24 cellular contexts compared by ENCODE assay signal in the genomic region with DNA sequence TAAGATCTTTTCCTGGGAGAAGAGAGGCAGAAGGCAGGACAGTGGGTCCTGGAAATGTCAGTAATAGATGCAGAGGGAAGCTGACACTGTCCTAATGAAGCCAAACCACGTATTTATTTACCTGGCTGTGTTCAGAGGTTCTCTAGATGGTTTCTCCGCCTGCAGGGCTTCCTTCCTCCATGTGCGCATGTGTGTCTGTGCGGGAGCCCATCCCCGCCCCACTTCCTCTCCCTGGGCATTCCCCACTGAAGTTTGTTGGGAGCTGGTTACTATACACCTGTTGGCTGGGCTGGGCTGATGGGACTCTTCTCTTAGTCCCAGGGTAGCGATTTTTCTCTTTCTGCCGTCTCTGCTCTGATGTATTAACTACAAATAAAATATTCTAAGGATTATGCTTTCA.
DNase-seq lines count a peak whose midpoint lies in the region; ATAC-seq, FAIRE-seq and TF ChIP-seq lines count a peak whose summit lies in the region.
"Had no signal": no experiment of that assay in that cellular context is flagged by ENCODE, and none has a peak within 500 bp of the region (broad histone marks: within the 10 kb centered on the region; RNA-seq: fewer than 3 reads in every experiment).

No MANE protein-coding gene starts in this region.

- no peaks in the 10 kb centered on the region for H3K9me1 ChIP-seq in K562 (ENCODE audit: control insufficient read depth, insufficient read depth, low read length)

- H2AFZ ChIP-seq in K562 (ENCODE audit: low read depth, low read length) = no peak overlapping the region

- 0% methylated on average over 7 of the region's 7 CpGs for WGBS in K562 (ENCODE audit: insufficient coverage, low coverage, missing lambda C conversion rate)
- 3 to 32% (median 6%) methylated on average over 7 of the region's 7 CpGs for WGBS in spleen, 5 donors
- 32 to 44% methylated on average over 7 of the region's 7 CpGs for WGBS in heart right ventricle, 2 donors

- TF ChIP-seq POLR2A in K562 (conservative IDR thresholded peaks at IDR 0.05) (no peak), spleen (IDR thresholded peaks at IDR 0.05) (no peak)

- no peak overlapping the region for H3K4me3 Mint-ChIP-seq in natural killer cell treated with Interleukin-12 subunit alpha and Interleukin-12 subunit beta and Interleukin-15 and Interleukin-18, amount 100 ng/mL, for 72 hours
- H3K4me3 Mint-ChIP-seq in natural killer cell = no peak overlapping the region
- H3K4me3 Mint-ChIP-seq in activated T-helper 2 cell treated with anti-CD3 and anti-CD28 coated beads, Interferon-gamma antibody, Interleukin-2, Interleukin-4, amounts not matched to agents 10 μg/mL and 5 μg/mL and 100 μg/mL, durations not matched to agents 14 hours and 24 hours and 36 hours (ENCODE audit: low read depth) = no peak overlapping the region
- H3K4me3 Mint-ChIP-seq: CD4-positive, alpha-beta memory T cell had no signal

- peaks cover 0 to 16% of the 10 kb centered on the region in 2 donors for H3K27me3 Mint-ChIP-seq in natural killer cell treated with Interleukin-12 subunit alpha and Interleukin-12 subunit beta and Interleukin-15 and Interleukin-18, amount 100 ng/mL, for 72 hours
- peaks cover 7 to 12% of the 10 kb centered on the region in 2 donors for H3K27me3 Mint-ChIP-seq in natural killer cell (ENCODE audit: low read depth in 2 of 2)
- H3K27me3 Mint-ChIP-seq in activated T-helper 2 cell treated with anti-CD3 and anti-CD28 coated beads, Interferon-gamma antibody, Interleukin-2, Interleukin-4, amounts not matched to agents 10 μg/mL and 5 μg/mL and 100 μg/mL, durations not matched to agents 14 hours and 24 hours and 36 hours (ENCODE audit: low read depth) = peaks cover 27% of the 10 kb centered on the region

- CTCF ChIA-PET in K562 (lab: Yijun Ruan, JAX; ENCODE audit: low intra/inter-chr PET ratio) = no interaction called here

- ATAC-seq in natural killer cell treated with Interleukin-12 subunit alpha and Interleukin-12 subunit beta and Interleukin-15 and Interleukin-18, amount 100 ng/mL, for 72 hours = no peak
- ATAC-seq in natural killer cell (no peak), K562 (no peak), heart right ventricle (no peak)
- ATAC-seq: Panc1 had no signal

- no peak overlapping the region for H3K4me2 ChIP-seq in K562 (ENCODE audit: insufficient read depth, low read length)
- H3K4me2 ChIP-seq: KMS-11 had no signal

- H3K79me2 ChIP-seq in K562 (ENCODE audit: control insufficient read depth, insufficient read depth, low read length) = no peaks in the 10 kb centered on the region

- TF ChIP-seq CTCF in natural killer cell (IDR thresholded peaks at IDR 0.05) (no peak), K562 (IDR thresholded peaks at IDR 0.05 in 2 of 3, conservative IDR thresholded peaks at IDR 0.05 in 1 of 3; ENCODE audit: insufficient read depth in 2 of 3, low read depth in 1 of 3, low read length in 3 of 3) (no peak), spleen (IDR thresholded peaks at IDR 0.05 in 8 of 11, conservative IDR thresholded peaks at IDR 0.05 in 3 of 11) (no peak), heart right ventricle (IDR thresholded peaks at IDR 0.05) (no peak)

- H3K9me3 ChIP-seq in K562 (replicated peaks; ENCODE audit: control insufficient read depth, insufficient read depth, low read depth, low read length) (no peaks in the 10 kb centered on the region), spleen (no peaks in the 10 kb centered on the region), heart right ventricle (no peaks in the 10 kb centered on the region)
- H3K9me3 ChIP-seq: HAP-1 had no signal

- no peak for TF ChIP-seq RAD21 in K562 (CRISPR knock-in tag; conservative IDR thresholded peaks at IDR 0.05 in 1 of 2, IDR thresholded peaks at IDR 0.05 in 1 of 2)

- peaks cover 23 to 39% of the 10 kb centered on the region in 2 donors for H3K4me1 Mint-ChIP-seq in natural killer cell treated with Interleukin-12 subunit alpha and Interleukin-12 subunit beta and Interleukin-15 and Interleukin-18, amount 100 ng/mL, for 72 hours (ENCODE audit: low read depth in 2 of 2)
- peaks cover 38 to 77% of the 10 kb centered on the region in 2 donors for H3K4me1 Mint-ChIP-seq in natural killer cell
- no peaks in the 10 kb centered on the region for H3K4me1 Mint-ChIP-seq in activated T-helper 2 cell treated with anti-CD3 and anti-CD28 coated beads, Interferon-gamma antibody, Interleukin-2, Interleukin-4, amounts not matched to agents 10 μg/mL and 5 μg/mL and 100 μg/mL, durations not matched to agents 14 hours and 24 hours and 36 hours (ENCODE audit: low read depth)
- H3K4me1 Mint-ChIP-seq: CD4-positive, alpha-beta memory T cell had no signal

- H3K36me3 ChIP-seq in K562 (ENCODE audit: control insufficient read depth, insufficient read depth, low read length) = no peaks in the 10 kb centered on the region
- no peaks in the 10 kb centered on the region for H3K36me3 ChIP-seq in spleen
- H3K36me3 ChIP-seq in heart right ventricle = no peaks in the 10 kb centered on the region
- H3K36me3 ChIP-seq: HAP-1 had no signal

- intact Hi-C loops in natural killer cell (cut with micrococcal nuclease) (no loop called here), K562 (cut with micrococcal nuclease) (no loop called here), spleen (cut with DNase I; ENCODE audit: low total_unique reads) (no loop called here), heart right ventricle (cut with DNase I) (loop anchor here in 1 of 10 donors (5.0 kb wide), 1 partner anchor 132 kb away; no protein-coding TSS in a partner anchor)
- intact Hi-C loops in activated T-helper 2 cell treated with anti-CD3 and anti-CD28 coated beads, Interferon-gamma antibody, Interleukin-2, Interleukin-4, amounts not matched to agents 10 μg/mL and 5 μg/mL and 100 μg/mL, durations not matched to agents 14 hours and 24 hours and 36 hours (cut with micrococcal nuclease) = no loop called here

- in situ Hi-C loops in K562 (cut with MboI) = no loop called here

- peak overlapping the region; percentile 38 to 64 for H3K27ac Mint-ChIP-seq in natural killer cell treated with Interleukin-12 subunit alpha and Interleukin-12 subunit beta and Interleukin-15 and Interleukin-18, amount 100 ng/mL, for 72 hours
- peak overlapping the region in 1 of 2 donors; percentile 72 for H3K27ac Mint-ChIP-seq in natural killer cell
- no peak overlapping the region for H3K27ac Mint-ChIP-seq in activated T-helper 2 cell treated with anti-CD3 and anti-CD28 coated beads, Interferon-gamma antibody, Interleukin-2, Interleukin-4, amounts not matched to agents 10 μg/mL and 5 μg/mL and 100 μg/mL, durations not matched to agents 14 hours and 24 hours and 36 hours
- H3K27ac Mint-ChIP-seq: CD4-positive, alpha-beta memory T cell had no signal

- no peak for TF ChIP-seq EP300 in K562 (IDR thresholded peaks at IDR 0.05; ENCODE audit: low read length)

- H3K27ac ChIP-seq in K562 (ENCODE audit: extremely low read depth, low read depth, low read length) = no peak overlapping the region
- no peak overlapping the region for H3K27ac ChIP-seq in spleen
- no peak overlapping the region for H3K27ac ChIP-seq in heart right ventricle
- H3K27ac ChIP-seq: 22Rv1, KMS-11, SK-N-MC had no signal

- POLR2A ChIA-PET in K562 (lab: Yijun Ruan, JAX) = no interaction called here

- no peaks in the 10 kb centered on the region; the same call in 1 of the 2 replicates for H4K20me1 ChIP-seq in K562 (replicated peaks; ENCODE audit: control insufficient read depth, insufficient read depth, low read length)

- H3K4me1 ChIP-seq in K562 (replicated peaks in 1 of 2; ENCODE audit: control insufficient read depth in 2 of 2, insufficient read depth in 2 of 2, low read length in 2 of 2) (no peaks in the 10 kb centered on the region), spleen (no peaks in the 10 kb centered on the region), heart right ventricle (peaks cover 0 to 5% (median 0%) of the 10 kb centered on the region in 9 donors)
- H3K4me1 ChIP-seq: HAP-1 had no signal

- no TSS peak for BruUV-seq in K562 (replicated peaks; lab: Mats Ljungman, UMichigan)

- H3K27me3 ChIP-seq in K562 (ENCODE audit: control insufficient read depth in 2 of 2, insufficient read depth in 2 of 2, low read length in 2 of 2) (peaks cover 14 to 41% of the 10 kb centered on the region in 2 experiments; a peak in 3 of 5 replicates), spleen (replicated peaks in 1 of 7) (peaks cover 0 to 63% (median 0%) of the 10 kb centered on the region in 7 donors), heart right ventricle (peaks cover 0 to 39% (median 15%) of the 10 kb centered on the region in 7 donors)

- H3K9me3 Mint-ChIP-seq in natural killer cell treated with Interleukin-12 subunit alpha and Interleukin-12 subunit beta and Interleukin-15 and Interleukin-18, amount 100 ng/mL, for 72 hours = no peaks in the 10 kb centered on the region
- H3K9me3 Mint-ChIP-seq in natural killer cell = no peaks in the 10 kb centered on the region
- H3K9me3 Mint-ChIP-seq in activated T-helper 2 cell treated with anti-CD3 and anti-CD28 coated beads, Interferon-gamma antibody, Interleukin-2, Interleukin-4, amounts not matched to agents 10 μg/mL and 5 μg/mL and 100 μg/mL, durations not matched to agents 14 hours and 24 hours and 36 hours = no peaks in the 10 kb centered on the region
- H3K9me3 Mint-ChIP-seq: CD4-positive, alpha-beta memory T cell had no signal

- H3K36me3 Mint-ChIP-seq in natural killer cell treated with Interleukin-12 subunit alpha and Interleukin-12 subunit beta and Interleukin-15 and Interleukin-18, amount 100 ng/mL, for 72 hours = no peaks in the 10 kb centered on the region
- no peaks in the 10 kb centered on the region for H3K36me3 Mint-ChIP-seq in natural killer cell
- no peaks in the 10 kb centered on the region for H3K36me3 Mint-ChIP-seq in activated T-helper 2 cell treated with anti-CD3 and anti-CD28 coated beads, Interferon-gamma antibody, Interleukin-2, Interleukin-4, amounts not matched to agents 10 μg/mL and 5 μg/mL and 100 μg/mL, durations not matched to agents 14 hours and 24 hours and 36 hours (ENCODE audit: low read depth)
- H3K36me3 Mint-ChIP-seq: CD4-positive, alpha-beta memory T cell had no signal

- no peak overlapping the region for H3K4me3 ChIP-seq in K562
- H3K4me3 ChIP-seq in spleen = no peak overlapping the region
- no peak overlapping the region for H3K4me3 ChIP-seq in heart right ventricle
- H3K4me3 ChIP-seq: HAP-1, SK-N-MC had no signal

- peak; percentile 4 for DNase-seq in DMS153 (lab: John Stamatoyannopoulos, UW)
- no peak for DNase-seq in DMS153 treated with DMSO at 0.1 percent for 48 hours (lab: John Stamatoyannopoulos, UW; ENCODE audit: unreplicated experiment)
- DNase-seq in natural killer cell treated with Interleukin-12 subunit alpha and Interleukin-12 subunit beta and Interleukin-15 and Interleukin-18, amount 100 ng/mL, for 72 hours (ENCODE audit: low spot score) = no peak
- no peak for DNase-seq in natural killer cell
- no peak for DNase-seq in K562 (ENCODE audit: extremely low read depth in 1 of 4, low spot score in 3 of 4)
- DNase-seq in spleen = peak; percentile 37
- DNase-seq in activated T-helper 2 cell treated with anti-CD3 and anti-CD28 coated beads, Interferon-gamma antibody, Interleukin-2, Interleukin-4, amounts not matched to agents 10 μg/mL and 5 μg/mL and 100 μg/mL, durations not matched to agents 14 hours and 24 hours and 36 hours (ENCODE audit: low spot score) = no peak
- DNase-seq in heart right ventricle = no peak
- DNase-seq: Calu3; CD4-positive, alpha-beta memory T cell; DND-41; GF-D8; NCI-H1092; NCI-H1694; NCI-H226; NCI-H524 treated with DMSO at 0.1 percent for 48 hours; Right ventricle myocardium superior; T-helper 1 cell had no signal

- no peak for FAIRE-seq in K562 (lab: Jason Lieb, UNC)
- FAIRE-seq: GM19239 had no signal

- H3K9ac ChIP-seq in K562 (ENCODE audit: insufficient read depth in 1 of 2, low read depth in 2 of 2, low read length in 2 of 2) = no peak overlapping the region
- H3K9ac ChIP-seq: KMS-11 had no signal

Comparison
In these comparisons a context has a peak if more than half of its experiments do, and no peak if none do; other contexts are left out.
1. DNase-seq: peak in DMS153 (single experiment) and spleen (single experiment); none in DMS153 treated with DMSO at 0.1 percent for 48 hours (single experiment), natural killer cell treated with Interleukin-12 subunit alpha and Interleukin-12 subunit beta and Interleukin-15 and Interleukin-18, amount 100 ng/mL, for 72 hours (single experiment), natural killer cell (single experiment), K562 (0 of 4), activated T-helper 2 cell treated with anti-CD3 and anti-CD28 coated beads, Interferon-gamma antibody, Interleukin-2, Interleukin-4, amounts not matched to agents 10 μg/mL and 5 μg/mL and 100 μg/mL, durations not matched to agents 14 hours and 24 hours and 36 hours (single experiment) and heart right ventricle (0 of 2).